7 cellular contexts compared by ENCODE assay signal in genomic region chr7:106071999-106072714, GRCh38. TPM values are rescaled to one million over a fixed set of nuclear protein-coding genes. Genes with fewer than 3 reads are reported as not detected.
DNase-seq lines count a peak whose midpoint lies in the region; ATAC-seq lines count a peak whose summit lies in the region.

No MANE protein-coding gene starts in this region.

- H3K4me3 Mint-ChIP-seq in activated T-helper 2 cell treated with anti-CD3 and anti-CD28 coated beads, Interferon-gamma antibody, Interleukin-2, Interleukin-4, amounts not matched to agents 10 μg/mL and 5 μg/mL and 100 μg/mL, durations not matched to agents 14 hours and 24 hours and 36 hours (ENCODE audit: low read depth) = peak overlapping the region; percentile 75
- H3K4me3 Mint-ChIP-seq in memory B cell = peak overlapping the region; percentile 76

- no peaks in the 10 kb centered on the region for H3K27me3 Mint-ChIP-seq in activated T-helper 2 cell treated with anti-CD3 and anti-CD28 coated beads, Interferon-gamma antibody, Interleukin-2, Interleukin-4, amounts not matched to agents 10 μg/mL and 5 μg/mL and 100 μg/mL, durations not matched to agents 14 hours and 24 hours and 36 hours (ENCODE audit: low read depth)
- H3K27me3 Mint-ChIP-seq in memory B cell = no peaks in the 10 kb centered on the region

- intact Hi-C loops in activated T-helper 2 cell treated with anti-CD3 and anti-CD28 coated beads, Interferon-gamma antibody, Interleukin-2, Interleukin-4, amounts not matched to agents 10 μg/mL and 5 μg/mL and 100 μg/mL, durations not matched to agents 14 hours and 24 hours and 36 hours (cut with micrococcal nuclease) = loop anchor here (1.0 to 10.0 kb wide), 3 partner anchors 37 to 263 kb away; partner anchors contain the start of gene NAMPT

- no peaks in the 10 kb centered on the region for H3K9me3 Mint-ChIP-seq in activated T-helper 2 cell treated with anti-CD3 and anti-CD28 coated beads, Interferon-gamma antibody, Interleukin-2, Interleukin-4, amounts not matched to agents 10 μg/mL and 5 μg/mL and 100 μg/mL, durations not matched to agents 14 hours and 24 hours and 36 hours
- no peaks in the 10 kb centered on the region for H3K9me3 Mint-ChIP-seq in memory B cell

- peaks cover 69% of the 10 kb centered on the region for H3K4me1 Mint-ChIP-seq in activated T-helper 2 cell treated with anti-CD3 and anti-CD28 coated beads, Interferon-gamma antibody, Interleukin-2, Interleukin-4, amounts not matched to agents 10 μg/mL and 5 μg/mL and 100 μg/mL, durations not matched to agents 14 hours and 24 hours and 36 hours (ENCODE audit: low read depth)
- peaks cover 69% of the 10 kb centered on the region for H3K4me1 Mint-ChIP-seq in memory B cell

- peak overlapping the region; percentile 98 for H3K27ac Mint-ChIP-seq in activated T-helper 2 cell treated with anti-CD3 and anti-CD28 coated beads, Interferon-gamma antibody, Interleukin-2, Interleukin-4, amounts not matched to agents 10 μg/mL and 5 μg/mL and 100 μg/mL, durations not matched to agents 14 hours and 24 hours and 36 hours
- peak overlapping the region; percentile 97 for H3K27ac Mint-ChIP-seq in memory B cell

- DNase-seq in NCI-H146 (lab: John Stamatoyannopoulos, UW) (peak; percentile 44), memory B cell (ENCODE audit: low spot score in 2 of 2) (no peak), HPDE6-E6E7 (ENCODE audit: extremely low spot score) (no peak), hepatic stellate cell (ENCODE audit: low spot score) (no peak), MV-4-11 (lab: John Stamatoyannopoulos, UW) (no peak)
- no peak for DNase-seq in activated T-helper 2 cell treated with anti-CD3 and anti-CD28 coated beads, Interferon-gamma antibody, Interleukin-2, Interleukin-4, amounts not matched to agents 10 μg/mL and 5 μg/mL and 100 μg/mL, durations not matched to agents 14 hours and 24 hours and 36 hours (ENCODE audit: low spot score)

- peak; percentile 7 for ATAC-seq in GM21528 (IDR thresholded peaks at IDR 0.05; ENCODE audit: low FRiP score, unreplicated experiment)
- ATAC-seq in memory B cell (ENCODE audit: low read depth) = no peak

- H3K36me3 Mint-ChIP-seq in activated T-helper 2 cell treated with anti-CD3 and anti-CD28 coated beads, Interferon-gamma antibody, Interleukin-2, Interleukin-4, amounts not matched to agents 10 μg/mL and 5 μg/mL and 100 μg/mL, durations not matched to agents 14 hours and 24 hours and 36 hours (ENCODE audit: low read depth) = peaks cover 9% of the 10 kb centered on the region
- peaks cover 3% of the 10 kb centered on the region for H3K36me3 Mint-ChIP-seq in memory B cell

RNA-seq across cellular contexts. Expression of gene SYPL1, which starts 40.0 kb away (rescaled TPM):
- 38.2 and 40.9 TPM in 2 replicates for total RNA-seq in activated T-helper 2 cell treated with anti-CD3 and anti-CD28 coated beads, Interferon-gamma antibody, Interleukin-2, Interleukin-4, amounts not matched to agents 10 μg/mL and 5 μg/mL and 100 μg/mL, durations not matched to agents 14 hours and 24 hours and 36 hours
